19 cellular contexts compared by ENCODE assay signal in genomic region chr4:47068986-47069385, GRCh38. TPM values are rescaled to one million over a fixed set of nuclear protein-coding genes. Genes with fewer than 3 reads are reported as not detected.
DNase-seq lines count a peak whose midpoint lies in the region; ATAC-seq, FAIRE-seq and TF ChIP-seq lines count a peak whose summit lies in the region.
"Had no signal": no experiment of that assay in that cellular context is flagged by ENCODE, and none has a peak within 500 bp of the region (broad histone marks: within the 10 kb centered on the region; RNA-seq: fewer than 3 reads in every experiment).

No MANE protein-coding gene starts in this region.

- H3K27ac ChIP-seq in astrocyte (ENCODE audit: low read depth, low read length) = no peak overlapping the region
- H3K27ac ChIP-seq in left ventricle myocardium inferior (replicated peaks) = no peak overlapping the region
- H3K27ac ChIP-seq: C4-2B, SJCRH30 had no signal

- H3K36me3 ChIP-seq in astrocyte (ENCODE audit: insufficient read depth, low read length) = no peaks in the 10 kb centered on the region
- no peaks in the 10 kb centered on the region for H3K36me3 ChIP-seq in left ventricle myocardium inferior
- H3K36me3 ChIP-seq: SJCRH30 had no signal

- H3K27me3 Mint-ChIP-seq in astrocyte (ENCODE audit: low read depth, unreplicated experiment) = no peaks in the 10 kb centered on the region
- H3K27me3 Mint-ChIP-seq in immature natural killer cell (ENCODE audit: low read depth in 3 of 3) = peaks cover 0 to 4% (median 2%) of the 10 kb centered on the region in 3 donors

- H3K4me3 ChIP-seq in astrocyte (ENCODE audit: insufficient read depth, low read depth, low read length) (no peak overlapping the region), left ventricle myocardium inferior (no peak overlapping the region)
- H3K4me3 ChIP-seq: SJCRH30 had no signal

- no peaks in the 10 kb centered on the region for H4K20me1 ChIP-seq in astrocyte (ENCODE audit: insufficient read depth, low read length)

- no peaks in the 10 kb centered on the region for H3K36me3 Mint-ChIP-seq in astrocyte (ENCODE audit: low read depth, unreplicated experiment)
- no peaks in the 10 kb centered on the region for H3K36me3 Mint-ChIP-seq in immature natural killer cell

- H3K27ac Mint-ChIP-seq in astrocyte (ENCODE audit: unreplicated experiment) = no peak overlapping the region
- no peak overlapping the region for H3K27ac Mint-ChIP-seq in immature natural killer cell

- H3K4me3 Mint-ChIP-seq in astrocyte (ENCODE audit: unreplicated experiment) (no peak overlapping the region), immature natural killer cell (no peak overlapping the region)

- intact Hi-C loops in left ventricle myocardium inferior (cut with micrococcal nuclease) = no loop called here

- H3K9me3 ChIP-seq in astrocyte (ENCODE audit: insufficient read depth, low read depth, low read length) (no peaks in the 10 kb centered on the region), left ventricle myocardium inferior (replicated peaks) (peaks cover 3% of the 10 kb centered on the region)
- H3K9me3 ChIP-seq: SJCRH30 had no signal

- H3K4me2 ChIP-seq in astrocyte (ENCODE audit: low read length) = no peak overlapping the region

- no peaks in the 10 kb centered on the region for H3K79me2 ChIP-seq in astrocyte (ENCODE audit: insufficient read depth, low read length)

- TF ChIP-seq CTCF in astrocyte (IDR thresholded peaks at IDR 0.05; ENCODE audit: insufficient read depth, low read depth, low read length) (no peak), left ventricle myocardium inferior (IDR thresholded peaks at IDR 0.05; ENCODE audit: borderline replicate concordance) (no peak)

- peaks cover 33% of the 10 kb centered on the region for H3K4me1 ChIP-seq in astrocyte (ENCODE audit: insufficient read depth, low read length)
- H3K4me1 ChIP-seq in left ventricle myocardium inferior = no peaks in the 10 kb centered on the region
- H3K4me1 ChIP-seq: SJCRH30 had no signal

- DNase-seq in M059J (ENCODE audit: low read depth) = peak; percentile 73
- DNase-seq in astrocyte (ENCODE audit: low read depth) = peak; percentile 84
- DNase-seq in fibroblast of peridontal ligament (ENCODE audit: extremely low read depth) = peak; percentile 65
- DNase-seq in NCI-H187 (lab: John Stamatoyannopoulos, UW) = no peak
- no peak for DNase-seq in left ventricle myocardium inferior
- no peak for DNase-seq in immature natural killer cell
- DNase-seq: ACHN, AML-193, DND-41, H7, Kasumi-1, NCI-H1417, NCI-H187 treated with DMSO at 0.1 percent for 48 hours, NCI-H345, NCI-H526, SJCRH30 had no signal

- H2AFZ ChIP-seq in astrocyte (ENCODE audit: low read depth, low read length) = no peak overlapping the region

- H3K9me3 Mint-ChIP-seq in astrocyte (ENCODE audit: unreplicated experiment) = no peaks in the 10 kb centered on the region
- peaks cover 0 to 4% (median 0%) of the 10 kb centered on the region in 6 donors for H3K9me3 Mint-ChIP-seq in immature natural killer cell

- H3K4me1 Mint-ChIP-seq in astrocyte (ENCODE audit: low read depth, unreplicated experiment) (peaks cover 10% of the 10 kb centered on the region), immature natural killer cell (no peaks in the 10 kb centered on the region)

- no peaks in the 10 kb centered on the region for H3K27me3 ChIP-seq in astrocyte (ENCODE audit: insufficient read depth, low read length)
- H3K27me3 ChIP-seq in left ventricle myocardium inferior (ENCODE audit: low read depth) = no peaks in the 10 kb centered on the region
- H3K27me3 ChIP-seq: SJCRH30 had no signal

- no peak overlapping the region for H3K9ac ChIP-seq in astrocyte (ENCODE audit: low read length)

- ATAC-seq in GM21825 (IDR thresholded peaks at IDR 0.05; ENCODE audit: unreplicated experiment) = no peak

- no peak for FAIRE-seq in astrocyte (lab: Jason Lieb, UNC)
- FAIRE-seq: G401.6 had no signal

RNA-seq across cellular contexts. Expression of gene GABRB1, which starts 37.6 kb away (rescaled TPM):
- total RNA-seq in M059J (2014; rRNA removed; shearing (Covaris generic)) = 1.5 and 4.3 TPM in 2 replicates
- total RNA-seq in astrocyte = not detected in 2 replicates
- total RNA-seq in left ventricle myocardium inferior = 4.0 TPM
- not detected for polyA plus RNA-seq in immature natural killer cell
- total RNA-seq: SJCRH30 had no signal

Comparison
In these comparisons a context has a peak if more than half of its experiments do, and no peak if none do; other contexts are left out.
1. DNase-seq: peak in M059J (single experiment), astrocyte (single experiment) and fibroblast of peridontal ligament (single experiment); none in NCI-H187 (0 of 2), left ventricle myocardium inferior (single experiment) and immature natural killer cell (0 of 3).